In the genomic region with DNA sequence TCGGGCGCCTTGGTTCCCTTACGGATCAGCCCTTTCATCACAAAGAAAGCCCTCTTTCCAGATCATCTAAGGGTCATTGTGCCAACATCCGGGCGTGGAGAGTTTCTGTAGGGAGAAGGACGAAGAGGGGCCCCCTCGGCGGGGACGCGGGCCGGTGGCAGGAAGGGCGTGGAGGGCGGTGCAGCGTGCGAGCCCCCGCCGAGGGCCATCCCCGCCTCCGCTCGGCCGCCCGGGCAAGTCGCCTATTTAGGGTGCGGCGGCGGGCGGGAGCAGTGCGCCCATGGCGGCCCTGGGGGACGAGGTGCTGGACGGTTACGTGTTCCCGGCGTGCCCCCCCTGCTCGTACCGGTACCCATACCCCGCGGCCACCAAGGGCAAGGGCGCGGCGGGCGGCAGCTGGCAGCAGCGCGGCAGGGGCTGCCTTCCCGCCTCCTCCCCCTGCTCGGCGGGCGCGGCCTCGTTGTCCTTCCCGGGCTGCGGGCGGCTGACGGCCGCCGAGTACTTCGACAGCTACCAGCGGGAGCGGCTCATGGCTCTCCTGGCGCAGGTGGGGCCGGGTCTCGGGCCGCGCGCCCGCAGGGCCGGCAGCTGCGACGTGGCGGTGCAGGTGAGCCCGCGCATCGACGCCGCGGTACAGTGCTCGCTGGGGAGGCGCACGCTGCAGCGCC, we compare ENCODE assay signal across 10 cellular contexts. TPM values are rescaled to one million over a fixed set of nuclear protein-coding genes. Genes with fewer than 3 reads are reported as not detected.
DNase-seq lines count a peak whose midpoint lies in the region; ATAC-seq, FAIRE-seq and TF ChIP-seq lines count a peak whose summit lies in the region.
"Had no signal": no experiment of that assay in that cellular context is flagged by ENCODE, and none has a peak within 500 bp of the region (broad histone marks: within the 10 kb centered on the region; RNA-seq: fewer than 3 reads in every experiment).

Gene ZAR1 (plus strand): TSS at position 241 of the 668 bp plus-strand sequence. CDS start 40 bp downstream, at position 281.

- H2AFZ ChIP-seq in astrocyte (ENCODE audit: low read depth, low read length): peak within 1 kb of the TSS; percentile 48

- no peaks in the 10 kb centered on the region for H4K20me1 ChIP-seq in astrocyte (ENCODE audit: insufficient read depth, low read length)

- no peak within 1 kb of the TSS for H3K4me3 ChIP-seq in astrocyte (ENCODE audit: insufficient read depth, low read depth, low read length)
- H3K4me3 ChIP-seq in tibial nerve: peak within 1 kb of the TSS; percentile 10 to 44 (median 20)

- CTCF ChIA-PET in activated naive CD4-positive, alpha-beta T cell treated with anti-CD3 and anti-CD28 coated beads, Interleukin-2, amount 10 ng/mL, durations not matched to agents 7 days and 5 days (lab: Charles Lee): no interaction called here

- H3K27me3 ChIP-seq in astrocyte (ENCODE audit: insufficient read depth, low read length) (peaks cover 44% of the 10 kb centered on the region), tibial nerve (peaks cover 0 to 68% of the 10 kb centered on the region in 2 donors)

- no peak within 1 kb of the TSS for H3K27ac Mint-ChIP-seq in activated naive CD4-positive, alpha-beta T cell treated with anti-CD3 and anti-CD28 coated beads, Interleukin-2, amount 10 ng/mL, durations not matched to agents 7 days and 5 days
- no peak within 1 kb of the TSS for H3K27ac Mint-ChIP-seq in astrocyte (ENCODE audit: unreplicated experiment)

- WGBS in tibial nerve, 2 donors: 2% methylated on average over 21 to 33 of the region's 80 CpGs

- peaks cover 2% of the 10 kb centered on the region for H3K36me3 ChIP-seq in astrocyte (ENCODE audit: insufficient read depth, low read length)
- H3K36me3 ChIP-seq in tibial nerve: no peaks in the 10 kb centered on the region

- no peak for TF ChIP-seq EP300 in tibial nerve (IDR thresholded peaks at IDR 0.05)

- no peaks in the 10 kb centered on the region for H3K9me3 ChIP-seq in astrocyte (ENCODE audit: insufficient read depth, low read depth, low read length)
- no peaks in the 10 kb centered on the region for H3K9me3 ChIP-seq in tibial nerve

- TF ChIP-seq CTCF in astrocyte (IDR thresholded peaks at IDR 0.05; ENCODE audit: insufficient read depth, low read depth, low read length) (no peak), tibial nerve (IDR thresholded peaks at IDR 0.05) (no peak)

- H3K4me1 ChIP-seq in astrocyte (ENCODE audit: insufficient read depth, low read length): peaks cover 3% of the 10 kb centered on the region
- H3K4me1 ChIP-seq in tibial nerve: peaks cover 0 to 20% (median 3%) of the 10 kb centered on the region in 4 donors

- ATAC-seq in HG02642 (IDR thresholded peaks at IDR 0.05; ENCODE audit: poor library complexity, unreplicated experiment): no peak
- no peak for ATAC-seq in GM21619 (IDR thresholded peaks at IDR 0.05; ENCODE audit: unreplicated experiment)

- no peaks in the 10 kb centered on the region for H3K36me3 Mint-ChIP-seq in activated naive CD4-positive, alpha-beta T cell treated with anti-CD3 and anti-CD28 coated beads, Interleukin-2, amount 10 ng/mL, durations not matched to agents 7 days and 5 days
- peaks cover 5% of the 10 kb centered on the region for H3K36me3 Mint-ChIP-seq in astrocyte (ENCODE audit: low read depth, unreplicated experiment)

- TF ChIP-seq POLR2A in tibial nerve (IDR thresholded peaks at IDR 0.05): no peak

- H3K79me2 ChIP-seq in astrocyte (ENCODE audit: insufficient read depth, low read length): no peaks in the 10 kb centered on the region

- peak within 1 kb of the TSS; percentile 57 for H3K4me2 ChIP-seq in astrocyte (ENCODE audit: low read length)

- peaks cover 55% of the 10 kb centered on the region for H3K27me3 Mint-ChIP-seq in activated naive CD4-positive, alpha-beta T cell treated with anti-CD3 and anti-CD28 coated beads, Interleukin-2, amount 10 ng/mL, durations not matched to agents 7 days and 5 days
- H3K27me3 Mint-ChIP-seq in astrocyte (ENCODE audit: low read depth, unreplicated experiment): peaks cover 53% of the 10 kb centered on the region

- H3K4me3 Mint-ChIP-seq in activated naive CD4-positive, alpha-beta T cell treated with anti-CD3 and anti-CD28 coated beads, Interleukin-2, amount 10 ng/mL, durations not matched to agents 7 days and 5 days: peak within 1 kb of the TSS; percentile 54
- H3K4me3 Mint-ChIP-seq in astrocyte (ENCODE audit: unreplicated experiment): peak within 1 kb of the TSS; percentile 64

- no peak for DNase-seq in activated naive CD4-positive, alpha-beta T cell treated with anti-CD3 and anti-CD28 coated beads, Interleukin-2, amount 10 ng/mL, durations not matched to agents 7 days and 5 days
- no peak for DNase-seq in activated naive CD4-positive, alpha-beta T cell (lab: John Stamatoyannopoulos, UW)
- DNase-seq in astrocyte (ENCODE audit: low read depth) (no peak), left kidney (ENCODE audit: low read depth, low spot score) (peak; percentile 43), tibial nerve (ENCODE audit: low spot score in 2 of 2) (no peak), NCI-H526 treated with DMSO at 0.1 percent for 48 hours (lab: John Stamatoyannopoulos, UW) (no peak)
- DNase-seq: DMS79 treated with DMSO at 0.1 percent for 48 hours had no signal

- no peak within 1 kb of the TSS for H3K27ac ChIP-seq in astrocyte (ENCODE audit: low read depth, low read length)
- no peak within 1 kb of the TSS for H3K27ac ChIP-seq in tibial nerve

- no peak within 1 kb of the TSS for H3K9ac ChIP-seq in astrocyte (ENCODE audit: low read length)

- no peak for FAIRE-seq in astrocyte (lab: Jason Lieb, UNC)

- H3K4me1 Mint-ChIP-seq in activated naive CD4-positive, alpha-beta T cell treated with anti-CD3 and anti-CD28 coated beads, Interleukin-2, amount 10 ng/mL, durations not matched to agents 7 days and 5 days: peaks cover 4% of the 10 kb centered on the region
- H3K4me1 Mint-ChIP-seq in astrocyte (ENCODE audit: low read depth, unreplicated experiment): no peaks in the 10 kb centered on the region

- no peaks in the 10 kb centered on the region for H3K9me3 Mint-ChIP-seq in activated naive CD4-positive, alpha-beta T cell treated with anti-CD3 and anti-CD28 coated beads, Interleukin-2, amount 10 ng/mL, durations not matched to agents 7 days and 5 days
- peaks cover 4% of the 10 kb centered on the region for H3K9me3 Mint-ChIP-seq in astrocyte (ENCODE audit: unreplicated experiment)

RNA-seq across cellular contexts. Expression of gene ZAR1, which starts in this region (rescaled TPM):
- total RNA-seq in astrocyte (not detected in 2 replicates), tibial nerve (1 to 10 TPM in 1 of 4 donors, not detected in 3; 1.3 TPM)
- total RNA-seq: LHCN-M2 had no signal
